18 cellular contexts compared by ENCODE assay signal in genomic region chr22:18996376-18996900, GRCh38.
"Had no signal": no experiment of that assay in that cellular context is flagged by ENCODE, and none has a peak within 500 bp of the region (broad histone marks: within the 10 kb centered on the region; RNA-seq: fewer than 3 reads in every experiment).

No MANE protein-coding gene starts in this region.

- H3K4me3 ChIP-seq: MG63, PC-9, Peyer's patch, SJCRH30 had no signal

- H3K4me1 ChIP-seq: Peyer's patch, SJCRH30 had no signal

- H3K36me3 ChIP-seq: MG63, Peyer's patch, SJCRH30 had no signal

- DNase-seq: Karpas-422, KG1, MG63, NCI-H1092 treated with DMSO at 0.1 percent for 48 hours, NCI-H1436, NCI-H187, NCI-H2029, NCI-H2081 treated with DMSO at 0.1 percent for 48 hours, NCI-H2171, NCI-H226, NCI-H510A treated with DMSO at 0.1 percent for 48 hours, NCI-H69, NCI-H774, OCI-M1, PC-9, SHP77 treated with DMSO at 0.1 percent for 48 hours, SJCRH30 had no signal

- H3K9me3 ChIP-seq: MG63, Peyer's patch, SJCRH30 had no signal

- H3K27me3 ChIP-seq: MG63, Peyer's patch, SJCRH30 had no signal
